In genomic region chr12:85821759-85822158, GRCh38 we compare ENCODE assay signal across 2 cellular contexts.
A peak's percentile ranks its signal among the peaks of the same experiment; 100 is the strongest.
TF ChIP-seq lines count a peak whose summit lies in the region.

No MANE protein-coding gene starts in this region.

TF ChIP-seq in IMR-90, 13 proteins besides CTCF, POLR2A, EP300 and RAD21:
- TF ChIP-seq CEBPB (IDR thresholded peaks at IDR 0.05; ENCODE audit: low read depth, low read length), result peak; percentile 71
- TF ChIP-seq SMC3 (IDR thresholded peaks at IDR 0.05; ENCODE audit: low read depth, low read length), result no peak
- no peak for TF ChIP-seq NFE2L2 (IDR thresholded peaks at IDR 0.05; ENCODE audit: low read depth, low read length)
TF ChIP-seq in IMR-90: peak in this region for 1.

TF ChIP-seq in HepG2, 621 proteins besides CTCF, POLR2A, EP300 and RAD21 (continues in another document):
- TF ChIP-seq ZNF562 (CRISPR knock-in tag; IDR thresholded peaks at IDR 0.05; ENCODE audit: borderline replicate concordance) (no peak), ZNF672 (CRISPR knock-in tag; IDR thresholded peaks at IDR 0.05) (no peak), ZNF160 (CRISPR knock-in tag; IDR thresholded peaks at IDR 0.05) (no peak), PAF1 (CRISPR knock-in tag; IDR thresholded peaks at IDR 0.05) (no peak), ZNF296 (CRISPR knock-in tag; conservative IDR thresholded peaks at IDR 0.05) (no peak), IRF9 (CRISPR knock-in tag; IDR thresholded peaks at IDR 0.05; ENCODE audit: borderline replicate concordance) (no peak), ZNF552 (CRISPR knock-in tag; IDR thresholded peaks at IDR 0.05; ENCODE audit: borderline replicate concordance) (no peak), SPEN (CRISPR knock-in tag; IDR thresholded peaks at IDR 0.05; ENCODE audit: low read depth) (no peak), ZNF460 (CRISPR knock-in tag; IDR thresholded peaks at IDR 0.05; ENCODE audit: borderline replicate concordance) (no peak), MAFF (IDR thresholded peaks at IDR 0.05; ENCODE audit: low read depth, low read length) (no peak), ZBTB34 (CRISPR knock-in tag; IDR thresholded peaks at IDR 0.05) (no peak), NR0B2 (CRISPR knock-in tag; IDR thresholded peaks at IDR 0.05) (no peak), ZNF383 (CRISPR knock-in tag; IDR thresholded peaks at IDR 0.05; ENCODE audit: borderline replicate concordance) (no peak), THAP11 (CRISPR knock-in tag; IDR thresholded peaks at IDR 0.05) (0 out of 2 replicates have a peak, but pooled peaks have one; percentile 18), HNRNPK (IDR thresholded peaks at IDR 0.05; ENCODE audit: low read depth, low read length, poor library complexity, severe bottlenecking) (no peak), SIN3B (IDR thresholded peaks at IDR 0.05; ENCODE audit: low read length) (no peak), DR1 (CRISPR knock-in tag; IDR thresholded peaks at IDR 0.05) (no peak), CCAR2 (optimal IDR thresholded peaks at IDR 0.05; ENCODE audit: low read depth, low read length) (no peak), KMT2A (CRISPR knock-in tag; IDR thresholded peaks at IDR 0.05) (no peak), ZIK1 (CRISPR knock-in tag; IDR thresholded peaks at IDR 0.05; ENCODE audit: borderline replicate concordance, low read depth) (no peak), RCOR2 (CRISPR knock-in tag; IDR thresholded peaks at IDR 0.05) (no peak), HCFC1 (IDR thresholded peaks at IDR 0.05; ENCODE audit: low read depth, low read length) (no peak), NR2F1 (CRISPR knock-in tag; IDR thresholded peaks at IDR 0.05) (peak in 1 of 2 experiments; percentile 77; a peak in 2 of 4 replicates), NFKB2 (CRISPR knock-in tag; IDR thresholded peaks at IDR 0.05; ENCODE audit: borderline replicate concordance) (no peak), MAF1 (CRISPR knock-in tag; IDR thresholded peaks at IDR 0.05; ENCODE audit: borderline replicate concordance) (no peak), POLR2AphosphoS2 (IDR thresholded peaks at IDR 0.05; ENCODE audit: low read depth, low read length) (no peak), SAP130 (CRISPR knock-in tag; IDR thresholded peaks at IDR 0.05; ENCODE audit: low read depth) (0 out of 2 replicates have a peak, but pooled peaks have one; percentile 27), ZNF513 (CRISPR knock-in tag; conservative IDR thresholded peaks at IDR 0.05) (no peak), CEBPB (IDR thresholded peaks at IDR 0.05; ENCODE audit: borderline replicate concordance, low read depth, low read length) (peak; percentile 66), ZFP37 (CRISPR knock-in tag; IDR thresholded peaks at IDR 0.05; ENCODE audit: borderline replicate concordance) (no peak), CENPBD1 (CRISPR knock-in tag; IDR thresholded peaks at IDR 0.05; ENCODE audit: borderline replicate concordance, low read depth) (no peak), ZBTB42 (CRISPR knock-in tag; IDR thresholded peaks at IDR 0.05) (no peak), ZNF317 (CRISPR knock-in tag; IDR thresholded peaks at IDR 0.05) (no peak), BCL3 (CRISPR knock-in tag; IDR thresholded peaks at IDR 0.05) (no peak)
- TF ChIP-seq, protein P1, sequence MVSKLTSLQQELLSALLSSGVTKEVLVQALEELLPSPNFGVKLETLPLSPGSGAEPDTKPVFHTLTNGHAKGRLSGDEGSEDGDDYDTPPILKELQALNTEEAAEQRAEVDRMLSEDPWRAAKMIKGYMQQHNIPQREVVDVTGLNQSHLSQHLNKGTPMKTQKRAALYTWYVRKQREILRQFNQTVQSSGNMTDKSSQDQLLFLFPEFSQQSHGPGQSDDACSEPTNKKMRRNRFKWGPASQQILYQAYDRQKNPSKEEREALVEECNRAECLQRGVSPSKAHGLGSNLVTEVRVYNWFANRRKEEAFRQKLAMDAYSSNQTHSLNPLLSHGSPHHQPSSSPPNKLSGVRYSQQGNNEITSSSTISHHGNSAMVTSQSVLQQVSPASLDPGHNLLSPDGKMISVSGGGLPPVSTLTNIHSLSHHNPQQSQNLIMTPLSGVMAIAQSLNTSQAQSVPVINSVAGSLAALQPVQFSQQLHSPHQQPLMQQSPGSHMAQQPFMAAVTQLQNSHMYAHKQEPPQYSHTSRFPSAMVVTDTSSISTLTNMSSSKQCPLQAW (CRISPR knock-in tag; IDR thresholded peaks at IDR 0.05), result no peak
- TF ChIP-seq, protein P2, sequence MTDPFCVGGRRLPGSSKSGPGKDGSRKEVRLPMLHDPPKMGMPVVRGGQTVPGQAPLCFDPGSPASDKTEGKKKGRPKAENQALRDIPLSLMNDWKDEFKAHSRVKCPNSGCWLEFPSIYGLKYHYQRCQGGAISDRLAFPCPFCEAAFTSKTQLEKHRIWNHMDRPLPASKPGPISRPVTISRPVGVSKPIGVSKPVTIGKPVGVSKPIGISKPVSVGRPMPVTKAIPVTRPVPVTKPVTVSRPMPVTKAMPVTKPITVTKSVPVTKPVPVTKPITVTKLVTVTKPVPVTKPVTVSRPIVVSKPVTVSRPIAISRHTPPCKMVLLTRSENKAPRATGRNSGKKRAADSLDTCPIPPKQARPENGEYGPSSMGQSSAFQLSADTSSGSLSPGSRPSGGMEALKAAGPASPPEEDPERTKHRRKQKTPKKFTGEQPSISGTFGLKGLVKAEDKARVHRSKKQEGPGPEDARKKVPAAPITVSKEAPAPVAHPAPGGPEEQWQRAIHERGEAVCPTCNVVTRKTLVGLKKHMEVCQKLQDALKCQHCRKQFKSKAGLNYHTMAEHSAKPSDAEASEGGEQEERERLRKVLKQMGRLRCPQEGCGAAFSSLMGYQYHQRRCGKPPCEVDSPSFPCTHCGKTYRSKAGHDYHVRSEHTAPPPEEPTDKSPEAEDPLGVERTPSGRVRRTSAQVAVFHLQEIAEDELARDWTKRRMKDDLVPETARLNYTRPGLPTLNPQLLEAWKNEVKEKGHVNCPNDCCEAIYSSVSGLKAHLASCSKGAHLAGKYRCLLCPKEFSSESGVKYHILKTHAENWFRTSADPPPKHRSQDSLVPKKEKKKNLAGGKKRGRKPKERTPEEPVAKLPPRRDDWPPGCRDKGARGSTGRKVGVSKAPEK (CRISPR knock-in tag; IDR thresholded peaks at IDR 0.05; ENCODE audit: borderline replicate concordance), result no peak
- TF ChIP-seq, protein P3, sequence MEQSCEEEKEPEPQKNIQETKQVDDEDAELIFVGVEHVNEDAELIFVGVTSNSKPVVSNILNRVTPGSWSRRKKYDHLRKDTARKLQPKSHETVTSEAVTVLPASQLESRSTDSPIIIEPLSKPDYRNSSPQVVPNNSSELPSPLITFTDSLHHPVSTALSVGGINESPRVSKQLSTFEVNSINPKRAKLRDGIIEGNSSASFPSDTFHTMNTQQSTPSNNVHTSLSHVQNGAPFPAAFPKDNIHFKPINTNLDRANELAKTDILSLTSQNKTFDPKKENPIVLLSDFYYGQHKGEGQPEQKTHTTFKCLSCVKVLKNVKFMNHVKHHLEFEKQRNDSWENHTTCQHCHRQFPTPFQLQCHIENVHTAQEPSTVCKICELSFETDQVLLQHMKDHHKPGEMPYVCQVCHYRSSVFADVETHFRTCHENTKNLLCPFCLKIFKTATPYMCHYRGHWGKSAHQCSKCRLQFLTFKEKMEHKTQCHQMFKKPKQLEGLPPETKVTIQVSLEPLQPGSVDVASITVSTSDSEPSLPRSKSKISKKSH (CRISPR knock-in tag; IDR thresholded peaks at IDR 0.05; ENCODE audit: borderline replicate concordance), result no peak
- TF ChIP-seq, protein P4, sequence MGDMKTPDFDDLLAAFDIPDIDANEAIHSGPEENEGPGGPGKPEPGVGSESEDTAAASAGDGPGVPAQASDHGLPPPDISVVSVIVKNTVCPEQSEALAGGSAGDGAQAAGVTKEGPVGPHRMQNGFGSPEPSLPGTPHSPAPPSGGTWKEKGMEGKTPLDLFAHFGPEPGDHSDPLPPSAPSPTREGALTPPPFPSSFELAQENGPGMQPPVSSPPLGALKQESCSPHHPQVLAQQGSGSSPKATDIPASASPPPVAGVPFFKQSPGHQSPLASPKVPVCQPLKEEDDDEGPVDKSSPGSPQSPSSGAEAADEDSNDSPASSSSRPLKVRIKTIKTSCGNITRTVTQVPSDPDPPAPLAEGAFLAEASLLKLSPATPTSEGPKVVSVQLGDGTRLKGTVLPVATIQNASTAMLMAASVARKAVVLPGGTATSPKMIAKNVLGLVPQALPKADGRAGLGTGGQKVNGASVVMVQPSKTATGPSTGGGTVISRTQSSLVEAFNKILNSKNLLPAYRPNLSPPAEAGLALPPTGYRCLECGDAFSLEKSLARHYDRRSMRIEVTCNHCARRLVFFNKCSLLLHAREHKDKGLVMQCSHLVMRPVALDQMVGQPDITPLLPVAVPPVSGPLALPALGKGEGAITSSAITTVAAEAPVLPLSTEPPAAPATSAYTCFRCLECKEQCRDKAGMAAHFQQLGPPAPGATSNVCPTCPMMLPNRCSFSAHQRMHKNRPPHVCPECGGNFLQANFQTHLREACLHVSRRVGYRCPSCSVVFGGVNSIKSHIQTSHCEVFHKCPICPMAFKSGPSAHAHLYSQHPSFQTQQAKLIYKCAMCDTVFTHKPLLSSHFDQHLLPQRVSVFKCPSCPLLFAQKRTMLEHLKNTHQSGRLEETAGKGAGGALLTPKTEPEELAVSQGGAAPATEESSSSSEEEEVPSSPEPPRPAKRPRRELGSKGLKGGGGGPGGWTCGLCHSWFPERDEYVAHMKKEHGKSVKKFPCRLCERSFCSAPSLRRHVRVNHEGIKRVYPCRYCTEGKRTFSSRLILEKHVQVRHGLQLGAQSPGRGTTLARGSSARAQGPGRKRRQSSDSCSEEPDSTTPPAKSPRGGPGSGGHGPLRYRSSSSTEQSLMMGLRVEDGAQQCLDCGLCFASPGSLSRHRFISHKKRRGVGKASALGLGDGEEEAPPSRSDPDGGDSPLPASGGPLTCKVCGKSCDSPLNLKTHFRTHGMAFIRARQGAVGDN (CRISPR knock-in tag; IDR thresholded peaks at IDR 0.05), result no peak
- TF ChIP-seq, protein P5, sequence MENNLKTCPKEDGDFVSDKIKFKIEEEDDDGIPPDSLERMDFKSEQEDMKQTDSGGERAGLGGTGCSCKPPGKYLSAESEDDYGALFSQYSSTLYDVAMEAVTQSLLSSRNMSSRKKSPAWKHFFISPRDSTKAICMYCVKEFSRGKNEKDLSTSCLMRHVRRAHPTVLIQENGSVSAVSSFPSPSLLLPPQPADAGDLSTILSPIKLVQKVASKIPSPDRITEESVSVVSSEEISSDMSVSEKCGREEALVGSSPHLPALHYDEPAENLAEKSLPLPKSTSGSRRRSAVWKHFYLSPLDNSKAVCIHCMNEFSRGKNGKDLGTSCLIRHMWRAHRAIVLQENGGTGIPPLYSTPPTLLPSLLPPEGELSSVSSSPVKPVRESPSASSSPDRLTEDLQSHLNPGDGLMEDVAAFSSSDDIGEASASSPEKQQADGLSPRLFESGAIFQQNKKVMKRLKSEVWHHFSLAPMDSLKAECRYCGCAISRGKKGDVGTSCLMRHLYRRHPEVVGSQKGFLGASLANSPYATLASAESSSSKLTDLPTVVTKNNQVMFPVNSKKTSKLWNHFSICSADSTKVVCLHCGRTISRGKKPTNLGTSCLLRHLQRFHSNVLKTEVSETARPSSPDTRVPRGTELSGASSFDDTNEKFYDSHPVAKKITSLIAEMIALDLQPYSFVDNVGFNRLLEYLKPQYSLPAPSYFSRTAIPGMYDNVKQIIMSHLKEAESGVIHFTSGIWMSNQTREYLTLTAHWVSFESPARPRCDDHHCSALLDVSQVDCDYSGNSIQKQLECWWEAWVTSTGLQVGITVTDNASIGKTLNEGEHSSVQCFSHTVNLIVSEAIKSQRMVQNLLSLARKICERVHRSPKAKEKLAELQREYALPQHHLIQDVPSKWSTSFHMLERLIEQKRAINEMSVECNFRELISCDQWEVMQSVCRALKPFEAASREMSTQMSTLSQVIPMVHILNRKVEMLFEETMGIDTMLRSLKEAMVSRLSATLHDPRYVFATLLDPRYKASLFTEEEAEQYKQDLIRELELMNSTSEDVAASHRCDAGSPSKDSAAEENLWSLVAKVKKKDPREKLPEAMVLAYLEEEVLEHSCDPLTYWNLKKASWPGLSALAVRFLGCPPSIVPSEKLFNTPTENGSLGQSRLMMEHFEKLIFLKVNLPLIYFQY (CRISPR knock-in tag; IDR thresholded peaks at IDR 0.05; ENCODE audit: borderline replicate concordance), result no peak
